1 cellular context compared by ENCODE assay signal in the genomic region with DNA sequence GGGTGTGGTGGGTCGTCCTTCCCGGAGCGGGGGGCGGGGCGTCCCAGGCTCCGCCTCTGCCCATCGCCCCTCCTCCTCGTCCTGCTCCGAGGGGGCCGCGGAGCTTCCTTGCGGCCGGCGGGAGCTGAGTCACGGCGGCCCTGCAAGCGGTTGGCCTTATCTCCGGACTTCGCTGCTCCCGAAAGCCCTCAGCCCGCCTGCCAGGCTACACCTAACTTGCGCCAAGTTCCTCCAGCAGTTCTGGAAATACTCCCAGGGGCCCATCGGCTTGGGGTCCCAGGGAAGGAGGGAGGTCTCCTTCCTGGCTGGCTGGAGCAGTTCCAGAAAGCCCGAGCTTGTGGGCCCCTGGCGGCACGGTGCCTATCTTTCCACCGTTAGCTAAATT.
TF ChIP-seq lines count a peak whose summit lies in the region.

No MANE protein-coding gene starts in this region.

TF ChIP-seq in HepG2, 621 proteins besides CTCF, POLR2A, EP300 and RAD21 (continued from another document and continues in another):
- TF ChIP-seq, protein P1, sequence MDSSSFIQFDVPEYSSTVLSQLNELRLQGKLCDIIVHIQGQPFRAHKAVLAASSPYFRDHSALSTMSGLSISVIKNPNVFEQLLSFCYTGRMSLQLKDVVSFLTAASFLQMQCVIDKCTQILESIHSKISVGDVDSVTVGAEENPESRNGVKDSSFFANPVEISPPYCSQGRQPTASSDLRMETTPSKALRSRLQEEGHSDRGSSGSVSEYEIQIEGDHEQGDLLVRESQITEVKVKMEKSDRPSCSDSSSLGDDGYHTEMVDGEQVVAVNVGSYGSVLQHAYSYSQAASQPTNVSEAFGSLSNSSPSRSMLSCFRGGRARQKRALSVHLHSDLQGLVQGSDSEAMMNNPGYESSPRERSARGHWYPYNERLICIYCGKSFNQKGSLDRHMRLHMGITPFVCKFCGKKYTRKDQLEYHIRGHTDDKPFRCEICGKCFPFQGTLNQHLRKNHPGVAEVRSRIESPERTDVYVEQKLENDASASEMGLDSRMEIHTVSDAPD (CRISPR knock-in tag; IDR thresholded peaks at IDR 0.05), result no peak
- TF ChIP-seq AGO1 (IDR thresholded peaks at IDR 0.05; ENCODE audit: low read depth, low read length, poor library complexity, severe bottlenecking), result no peak
- TF ChIP-seq, protein P2, sequence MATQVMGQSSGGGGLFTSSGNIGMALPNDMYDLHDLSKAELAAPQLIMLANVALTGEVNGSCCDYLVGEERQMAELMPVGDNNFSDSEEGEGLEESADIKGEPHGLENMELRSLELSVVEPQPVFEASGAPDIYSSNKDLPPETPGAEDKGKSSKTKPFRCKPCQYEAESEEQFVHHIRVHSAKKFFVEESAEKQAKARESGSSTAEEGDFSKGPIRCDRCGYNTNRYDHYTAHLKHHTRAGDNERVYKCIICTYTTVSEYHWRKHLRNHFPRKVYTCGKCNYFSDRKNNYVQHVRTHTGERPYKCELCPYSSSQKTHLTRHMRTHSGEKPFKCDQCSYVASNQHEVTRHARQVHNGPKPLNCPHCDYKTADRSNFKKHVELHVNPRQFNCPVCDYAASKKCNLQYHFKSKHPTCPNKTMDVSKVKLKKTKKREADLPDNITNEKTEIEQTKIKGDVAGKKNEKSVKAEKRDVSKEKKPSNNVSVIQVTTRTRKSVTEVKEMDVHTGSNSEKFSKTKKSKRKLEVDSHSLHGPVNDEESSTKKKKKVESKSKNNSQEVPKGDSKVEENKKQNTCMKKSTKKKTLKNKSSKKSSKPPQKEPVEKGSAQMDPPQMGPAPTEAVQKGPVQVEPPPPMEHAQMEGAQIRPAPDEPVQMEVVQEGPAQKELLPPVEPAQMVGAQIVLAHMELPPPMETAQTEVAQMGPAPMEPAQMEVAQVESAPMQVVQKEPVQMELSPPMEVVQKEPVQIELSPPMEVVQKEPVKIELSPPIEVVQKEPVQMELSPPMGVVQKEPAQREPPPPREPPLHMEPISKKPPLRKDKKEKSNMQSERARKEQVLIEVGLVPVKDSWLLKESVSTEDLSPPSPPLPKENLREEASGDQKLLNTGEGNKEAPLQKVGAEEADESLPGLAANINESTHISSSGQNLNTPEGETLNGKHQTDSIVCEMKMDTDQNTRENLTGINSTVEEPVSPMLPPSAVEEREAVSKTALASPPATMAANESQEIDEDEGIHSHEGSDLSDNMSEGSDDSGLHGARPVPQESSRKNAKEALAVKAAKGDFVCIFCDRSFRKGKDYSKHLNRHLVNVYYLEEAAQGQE (IDR thresholded peaks at IDR 0.05; ENCODE audit: borderline replicate concordance in 1 of 2, low read depth in 1 of 2, low read length in 2 of 2), result 0 out of 4 replicates have a peak, but pooled peaks of 1 of the 2 experiments have one; percentile 17
- TF ChIP-seq, protein P3, sequence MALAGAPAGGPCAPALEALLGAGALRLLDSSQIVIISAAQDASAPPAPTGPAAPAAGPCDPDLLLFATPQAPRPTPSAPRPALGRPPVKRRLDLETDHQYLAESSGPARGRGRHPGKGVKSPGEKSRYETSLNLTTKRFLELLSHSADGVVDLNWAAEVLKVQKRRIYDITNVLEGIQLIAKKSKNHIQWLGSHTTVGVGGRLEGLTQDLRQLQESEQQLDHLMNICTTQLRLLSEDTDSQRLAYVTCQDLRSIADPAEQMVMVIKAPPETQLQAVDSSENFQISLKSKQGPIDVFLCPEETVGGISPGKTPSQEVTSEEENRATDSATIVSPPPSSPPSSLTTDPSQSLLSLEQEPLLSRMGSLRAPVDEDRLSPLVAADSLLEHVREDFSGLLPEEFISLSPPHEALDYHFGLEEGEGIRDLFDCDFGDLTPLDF (CRISPR knock-in tag; IDR thresholded peaks at IDR 0.05), result peak; percentile 48; the same call in 1 of the 2 replicates
- TF ChIP-seq EHMT2 (IDR thresholded peaks at IDR 0.05; ENCODE audit: borderline replicate concordance, low read depth, low read length), result no peak
- TF ChIP-seq ZSCAN12 (CRISPR knock-in tag; IDR thresholded peaks at IDR 0.05), result no peak
- TF ChIP-seq GLI4 (CRISPR knock-in tag; IDR thresholded peaks at IDR 0.05; ENCODE audit: borderline replicate concordance), result no peak
- no peak; the same call in 1 of the 2 replicates for TF ChIP-seq JDP2 (CRISPR knock-in tag; IDR thresholded peaks at IDR 0.05; ENCODE audit: borderline replicate concordance)
- TF ChIP-seq, protein P4, sequence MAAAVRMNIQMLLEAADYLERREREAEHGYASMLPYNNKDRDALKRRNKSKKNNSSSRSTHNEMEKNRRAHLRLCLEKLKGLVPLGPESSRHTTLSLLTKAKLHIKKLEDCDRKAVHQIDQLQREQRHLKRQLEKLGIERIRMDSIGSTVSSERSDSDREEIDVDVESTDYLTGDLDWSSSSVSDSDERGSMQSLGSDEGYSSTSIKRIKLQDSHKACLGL (CRISPR knock-in tag; IDR thresholded peaks at IDR 0.05), result no peak
- peak; percentile 41 for TF ChIP-seq AGO2 (optimal IDR thresholded peaks at IDR 0.05; ENCODE audit: low read depth, low read length)
- TF ChIP-seq PTBP1 (IDR thresholded peaks at IDR 0.05; ENCODE audit: low read depth, low read length, poor library complexity, severe bottlenecking), result peak; percentile 18
- no peak for TF ChIP-seq LCORL (IDR thresholded peaks at IDR 0.05)
- TF ChIP-seq LCORL (CRISPR knock-in tag; IDR thresholded peaks at IDR 0.05), result no peak
- TF ChIP-seq, protein P5, sequence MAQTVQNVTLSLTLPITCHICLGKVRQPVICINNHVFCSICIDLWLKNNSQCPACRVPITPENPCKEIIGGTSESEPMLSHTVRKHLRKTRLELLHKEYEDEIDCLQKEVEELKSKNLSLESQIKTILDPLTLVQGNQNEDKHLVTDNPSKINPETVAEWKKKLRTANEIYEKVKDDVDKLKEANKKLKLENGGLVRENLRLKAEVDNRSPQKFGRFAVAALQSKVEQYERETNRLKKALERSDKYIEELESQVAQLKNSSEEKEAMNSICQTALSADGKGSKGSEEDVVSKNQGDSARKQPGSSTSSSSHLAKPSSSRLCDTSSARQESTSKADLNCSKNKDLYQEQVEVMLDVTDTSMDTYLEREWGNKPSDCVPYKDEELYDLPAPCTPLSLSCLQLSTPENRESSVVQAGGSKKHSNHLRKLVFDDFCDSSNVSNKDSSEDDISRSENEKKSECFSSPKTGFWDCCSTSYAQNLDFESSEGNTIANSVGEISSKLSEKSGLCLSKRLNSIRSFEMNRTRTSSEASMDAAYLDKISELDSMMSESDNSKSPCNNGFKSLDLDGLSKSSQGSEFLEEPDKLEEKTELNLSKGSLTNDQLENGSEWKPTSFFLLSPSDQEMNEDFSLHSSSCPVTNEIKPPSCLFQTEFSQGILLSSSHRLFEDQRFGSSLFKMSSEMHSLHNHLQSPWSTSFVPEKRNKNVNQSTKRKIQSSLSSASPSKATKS (CRISPR knock-in tag; IDR thresholded peaks at IDR 0.05), result 0 out of 2 replicates have a peak, but pooled peaks have one; percentile 80
- TF ChIP-seq, protein P6, sequence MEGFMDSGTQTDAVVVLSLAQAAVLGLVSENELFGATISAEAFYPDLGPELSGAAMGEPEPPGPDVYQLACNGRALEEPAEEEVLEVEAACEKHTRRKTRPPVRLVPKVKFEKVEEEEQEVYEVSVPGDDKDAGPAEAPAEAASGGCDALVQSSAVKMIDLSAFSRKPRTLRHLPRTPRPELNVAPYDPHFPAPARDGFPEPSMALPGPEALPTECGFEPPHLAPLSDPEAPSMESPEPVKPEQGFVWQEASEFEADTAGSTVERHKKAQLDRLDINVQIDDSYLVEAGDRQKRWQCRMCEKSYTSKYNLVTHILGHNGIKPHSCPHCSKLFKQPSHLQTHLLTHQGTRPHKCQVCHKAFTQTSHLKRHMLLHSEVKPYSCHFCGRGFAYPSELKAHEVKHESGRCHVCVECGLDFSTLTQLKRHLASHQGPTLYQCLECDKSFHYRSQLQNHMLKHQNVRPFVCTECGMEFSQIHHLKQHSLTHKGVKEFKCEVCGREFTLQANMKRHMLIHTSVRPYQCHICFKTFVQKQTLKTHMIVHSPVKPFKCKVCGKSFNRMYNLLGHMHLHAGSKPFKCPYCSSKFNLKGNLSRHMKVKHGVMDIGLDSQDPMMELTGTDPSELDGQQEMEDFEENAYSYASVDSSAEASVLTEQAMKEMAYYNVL (CRISPR knock-in tag; IDR thresholded peaks at IDR 0.05; ENCODE audit: borderline replicate concordance), result no peak
- TF ChIP-seq KDM2A (CRISPR knock-in tag; IDR thresholded peaks at IDR 0.05; ENCODE audit: borderline replicate concordance, low read depth), result peak; percentile 24; the same call in 1 of the 2 replicates
- TF ChIP-seq, protein P7, sequence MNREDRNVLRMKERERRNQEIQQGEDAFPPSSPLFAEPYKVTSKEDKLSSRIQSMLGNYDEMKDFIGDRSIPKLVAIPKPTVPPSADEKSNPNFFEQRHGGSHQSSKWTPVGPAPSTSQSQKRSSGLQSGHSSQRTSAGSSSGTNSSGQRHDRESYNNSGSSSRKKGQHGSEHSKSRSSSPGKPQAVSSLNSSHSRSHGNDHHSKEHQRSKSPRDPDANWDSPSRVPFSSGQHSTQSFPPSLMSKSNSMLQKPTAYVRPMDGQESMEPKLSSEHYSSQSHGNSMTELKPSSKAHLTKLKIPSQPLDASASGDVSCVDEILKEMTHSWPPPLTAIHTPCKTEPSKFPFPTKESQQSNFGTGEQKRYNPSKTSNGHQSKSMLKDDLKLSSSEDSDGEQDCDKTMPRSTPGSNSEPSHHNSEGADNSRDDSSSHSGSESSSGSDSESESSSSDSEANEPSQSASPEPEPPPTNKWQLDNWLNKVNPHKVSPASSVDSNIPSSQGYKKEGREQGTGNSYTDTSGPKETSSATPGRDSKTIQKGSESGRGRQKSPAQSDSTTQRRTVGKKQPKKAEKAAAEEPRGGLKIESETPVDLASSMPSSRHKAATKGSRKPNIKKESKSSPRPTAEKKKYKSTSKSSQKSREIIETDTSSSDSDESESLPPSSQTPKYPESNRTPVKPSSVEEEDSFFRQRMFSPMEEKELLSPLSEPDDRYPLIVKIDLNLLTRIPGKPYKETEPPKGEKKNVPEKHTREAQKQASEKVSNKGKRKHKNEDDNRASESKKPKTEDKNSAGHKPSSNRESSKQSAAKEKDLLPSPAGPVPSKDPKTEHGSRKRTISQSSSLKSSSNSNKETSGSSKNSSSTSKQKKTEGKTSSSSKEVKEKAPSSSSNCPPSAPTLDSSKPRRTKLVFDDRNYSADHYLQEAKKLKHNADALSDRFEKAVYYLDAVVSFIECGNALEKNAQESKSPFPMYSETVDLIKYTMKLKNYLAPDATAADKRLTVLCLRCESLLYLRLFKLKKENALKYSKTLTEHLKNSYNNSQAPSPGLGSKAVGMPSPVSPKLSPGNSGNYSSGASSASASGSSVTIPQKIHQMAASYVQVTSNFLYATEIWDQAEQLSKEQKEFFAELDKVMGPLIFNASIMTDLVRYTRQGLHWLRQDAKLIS (CRISPR knock-in tag; IDR thresholded peaks at IDR 0.05), result 0 out of 2 replicates have a peak, but pooled peaks have one; percentile 50
- peak; percentile 60; the same call in 1 of the 2 replicates for TF ChIP-seq HOXA5 (CRISPR knock-in tag; IDR thresholded peaks at IDR 0.05)
- TF ChIP-seq, protein P8, sequence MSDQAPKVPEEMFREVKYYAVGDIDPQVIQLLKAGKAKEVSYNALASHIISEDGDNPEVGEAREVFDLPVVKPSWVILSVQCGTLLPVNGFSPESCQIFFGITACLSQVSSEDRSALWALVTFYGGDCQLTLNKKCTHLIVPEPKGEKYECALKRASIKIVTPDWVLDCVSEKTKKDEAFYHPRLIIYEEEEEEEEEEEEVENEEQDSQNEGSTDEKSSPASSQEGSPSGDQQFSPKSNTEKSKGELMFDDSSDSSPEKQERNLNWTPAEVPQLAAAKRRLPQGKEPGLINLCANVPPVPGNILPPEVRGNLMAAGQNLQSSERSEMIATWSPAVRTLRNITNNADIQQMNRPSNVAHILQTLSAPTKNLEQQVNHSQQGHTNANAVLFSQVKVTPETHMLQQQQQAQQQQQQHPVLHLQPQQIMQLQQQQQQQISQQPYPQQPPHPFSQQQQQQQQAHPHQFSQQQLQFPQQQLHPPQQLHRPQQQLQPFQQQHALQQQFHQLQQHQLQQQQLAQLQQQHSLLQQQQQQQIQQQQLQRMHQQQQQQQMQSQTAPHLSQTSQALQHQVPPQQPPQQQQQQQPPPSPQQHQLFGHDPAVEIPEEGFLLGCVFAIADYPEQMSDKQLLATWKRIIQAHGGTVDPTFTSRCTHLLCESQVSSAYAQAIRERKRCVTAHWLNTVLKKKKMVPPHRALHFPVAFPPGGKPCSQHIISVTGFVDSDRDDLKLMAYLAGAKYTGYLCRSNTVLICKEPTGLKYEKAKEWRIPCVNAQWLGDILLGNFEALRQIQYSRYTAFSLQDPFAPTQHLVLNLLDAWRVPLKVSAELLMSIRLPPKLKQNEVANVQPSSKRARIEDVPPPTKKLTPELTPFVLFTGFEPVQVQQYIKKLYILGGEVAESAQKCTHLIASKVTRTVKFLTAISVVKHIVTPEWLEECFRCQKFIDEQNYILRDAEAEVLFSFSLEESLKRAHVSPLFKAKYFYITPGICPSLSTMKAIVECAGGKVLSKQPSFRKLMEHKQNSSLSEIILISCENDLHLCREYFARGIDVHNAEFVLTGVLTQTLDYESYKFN (CRISPR knock-in tag; conservative IDR thresholded peaks at IDR 0.05), result peak; percentile 4; the same call in 1 of the 2 replicates
- no peak for TF ChIP-seq ZNF44 (CRISPR knock-in tag; IDR thresholded peaks at IDR 0.05)
- TF ChIP-seq ZNF615 (CRISPR knock-in tag; IDR thresholded peaks at IDR 0.05; ENCODE audit: borderline replicate concordance), result peak; percentile 91; the same call in 1 of the 2 replicates
- TF ChIP-seq ZNF746 (CRISPR knock-in tag; IDR thresholded peaks at IDR 0.05), result no peak
- TF ChIP-seq FOXA3 (CRISPR knock-in tag; IDR thresholded peaks at IDR 0.05), result 0 out of 2 replicates have a peak, but pooled peaks have one; percentile 8
- TF ChIP-seq, protein P9, sequence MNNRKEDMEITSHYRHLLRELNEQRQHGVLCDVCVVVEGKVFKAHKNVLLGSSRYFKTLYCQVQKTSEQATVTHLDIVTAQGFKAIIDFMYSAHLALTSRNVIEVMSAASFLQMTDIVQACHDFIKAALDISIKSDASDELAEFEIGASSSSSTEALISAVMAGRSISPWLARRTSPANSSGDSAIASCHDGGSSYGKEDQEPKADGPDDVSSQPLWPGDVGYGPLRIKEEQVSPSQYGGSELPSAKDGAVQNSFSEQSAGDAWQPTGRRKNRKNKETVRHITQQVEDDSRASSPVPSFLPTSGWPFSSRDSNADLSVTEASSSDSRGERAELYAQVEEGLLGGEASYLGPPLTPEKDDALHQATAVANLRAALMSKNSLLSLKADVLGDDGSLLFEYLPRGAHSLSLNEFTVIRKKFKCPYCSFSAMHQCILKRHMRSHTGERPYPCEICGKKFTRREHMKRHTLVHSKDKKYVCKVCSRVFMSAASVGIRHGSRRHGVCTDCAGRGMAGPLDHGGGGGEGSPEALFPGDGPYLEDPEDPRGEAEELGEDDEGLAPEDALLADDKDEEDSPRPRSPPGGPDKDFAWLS (CRISPR knock-in tag; IDR thresholded peaks at IDR 0.05; ENCODE audit: borderline replicate concordance), result no peak
- TF ChIP-seq HNRNPK (IDR thresholded peaks at IDR 0.05; ENCODE audit: low read depth, low read length, poor library complexity, severe bottlenecking), result no peak
- TF ChIP-seq ZNF572 (CRISPR knock-in tag; IDR thresholded peaks at IDR 0.05), result no peak
- TF ChIP-seq, protein P10, sequence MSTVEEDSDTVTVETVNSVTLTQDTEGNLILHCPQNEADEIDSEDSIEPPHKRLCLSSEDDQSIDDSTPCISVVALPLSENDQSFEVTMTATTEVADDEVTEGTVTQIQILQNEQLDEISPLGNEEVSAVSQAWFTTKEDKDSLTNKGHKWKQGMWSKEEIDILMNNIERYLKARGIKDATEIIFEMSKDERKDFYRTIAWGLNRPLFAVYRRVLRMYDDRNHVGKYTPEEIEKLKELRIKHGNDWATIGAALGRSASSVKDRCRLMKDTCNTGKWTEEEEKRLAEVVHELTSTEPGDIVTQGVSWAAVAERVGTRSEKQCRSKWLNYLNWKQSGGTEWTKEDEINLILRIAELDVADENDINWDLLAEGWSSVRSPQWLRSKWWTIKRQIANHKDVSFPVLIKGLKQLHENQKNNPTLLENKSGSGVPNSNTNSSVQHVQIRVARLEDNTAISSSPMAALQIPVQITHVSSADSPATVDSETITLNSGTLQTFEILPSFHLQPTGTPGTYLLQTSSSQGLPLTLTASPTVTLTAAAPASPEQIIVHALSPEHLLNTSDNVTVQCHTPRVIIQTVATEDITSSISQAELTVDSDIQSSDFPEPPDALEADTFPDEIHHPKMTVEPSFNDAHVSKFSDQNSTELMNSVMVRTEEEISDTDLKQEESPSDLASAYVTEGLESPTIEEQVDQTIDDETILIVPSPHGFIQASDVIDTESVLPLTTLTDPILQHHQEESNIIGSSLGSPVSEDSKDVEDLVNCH (CRISPR knock-in tag; IDR thresholded peaks at IDR 0.05), result no peak
